8 cellular contexts compared by ENCODE assay signal in the genomic region with DNA sequence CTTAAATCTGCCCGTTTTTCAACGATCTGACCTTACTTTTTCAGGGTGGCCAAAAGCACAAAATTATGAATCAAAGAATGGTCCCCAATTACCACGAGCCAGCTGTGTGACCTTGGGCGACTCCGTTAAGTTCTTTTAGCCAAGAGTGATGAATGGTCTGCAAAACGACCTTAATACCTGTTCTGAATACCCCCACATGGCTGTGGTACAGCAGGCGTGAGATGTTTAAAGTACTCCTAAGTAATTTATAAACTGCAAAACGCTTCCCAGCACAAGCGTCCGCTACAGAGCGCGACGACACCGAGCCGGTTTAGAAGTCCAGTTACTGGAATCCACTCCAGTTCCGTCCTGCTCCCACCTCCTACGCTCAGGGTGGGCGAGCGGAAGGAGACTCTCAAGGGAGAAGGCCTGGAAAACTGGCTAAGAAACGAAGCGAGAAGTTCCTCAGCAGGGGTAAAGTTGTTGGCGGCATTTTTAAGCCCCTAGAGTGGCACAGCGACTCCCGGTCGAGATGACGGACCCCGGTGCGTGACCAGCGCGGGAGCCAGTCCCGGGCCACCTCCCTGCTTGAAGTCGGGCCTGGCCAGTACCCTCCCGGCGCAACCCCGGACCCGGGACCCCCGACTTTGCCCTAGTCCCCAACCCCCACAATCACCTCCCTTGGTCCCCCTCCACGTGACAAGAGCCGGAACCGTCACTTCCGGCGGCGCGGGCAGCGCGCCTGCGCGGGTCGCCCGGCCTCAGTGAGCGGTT. TPM values are rescaled to one million over a fixed set of nuclear protein-coding genes. Genes with fewer than 3 reads are reported as not detected.
DNase-seq lines count a peak whose midpoint lies in the region; ATAC-seq, FAIRE-seq and TF ChIP-seq lines count a peak whose summit lies in the region.

No MANE protein-coding gene starts in this region.

- H3K27ac ChIP-seq in pancreas (peak overlapping the region; percentile 94 to 98 (median 96)), thyroid gland (peak overlapping the region; percentile 98 to 99 (median 98))

- peak in 1 of 2 donors; percentile 53 for TF ChIP-seq POLR2A in thyroid gland (IDR thresholded peaks at IDR 0.05)

- H3K27me3 ChIP-seq in pancreas = no peaks in the 10 kb centered on the region
- H3K27me3 ChIP-seq in thyroid gland = no peaks in the 10 kb centered on the region

- DNase-seq in GDM1 (lab: John Stamatoyannopoulos, UW) (peak; percentile 87), H4 (ENCODE audit: low spot score) (peak; percentile 63), LHCN-M2 (ENCODE audit: low read depth) (peak; percentile 78), SKM-1 (lab: John Stamatoyannopoulos, UW; ENCODE audit: unreplicated experiment) (peak; percentile 63), Right ventricle myocardium superior (peak; percentile 93), pancreas (peak; percentile 87 to 94 (median 88)), thyroid gland (peak; percentile 88 to 90)
- DNase-seq in activated naive CD8-positive, alpha-beta T cell treated with anti-CD3 and anti-CD28 coated beads, Interleukin-2, amount 10 ng/mL, durations not matched to agents 7 days and 5 days = no peak

- no peak for FAIRE-seq in pancreas (lab: Jason Lieb, UNC)

- H3K4me3 ChIP-seq in pancreas (peak overlapping the region; percentile 63 to 83 (median 73)), thyroid gland (replicated peaks in 1 of 3) (peak overlapping the region; percentile 16 to 99 (median 79))

- POLR2A ChIA-PET in activated naive CD8-positive, alpha-beta T cell treated with anti-CD3 and anti-CD28 coated beads, Interleukin-2, amount 10 ng/mL, durations not matched to agents 7 days and 5 days (lab: Charles Lee) = interaction anchor here (0.5 to 1.6 kb wide), 4 partner anchors 26 to 913 kb away, joined by 3 to 17 read pairs (median 4); no protein-coding TSS in a partner anchor

- peaks cover 12% of the 10 kb centered on the region for H3K4me1 Mint-ChIP-seq in activated naive CD8-positive, alpha-beta T cell treated with anti-CD3 and anti-CD28 coated beads, Interleukin-2, amount 10 ng/mL, durations not matched to agents 7 days and 5 days

- intact Hi-C loops in Right ventricle myocardium superior (cut with DNase I) = loop anchor here (2.0 to 10.0 kb wide), 3 partner anchors 81 to 163 kb away; no protein-coding TSS in a partner anchor
- intact Hi-C loops in pancreas (cut with DNase I) = no loop called here
- intact Hi-C loops in thyroid gland (cut with DNase I) = loop anchor here (5.0 kb wide), 1 partner anchor 158 kb away; no protein-coding TSS in a partner anchor

- H3K36me3 ChIP-seq in pancreas = no peaks in the 10 kb centered on the region
- no peaks in the 10 kb centered on the region for H3K36me3 ChIP-seq in thyroid gland

- H3K9me3 Mint-ChIP-seq in activated naive CD8-positive, alpha-beta T cell treated with anti-CD3 and anti-CD28 coated beads, Interleukin-2, amount 10 ng/mL, durations not matched to agents 7 days and 5 days = no peaks in the 10 kb centered on the region

- TF ChIP-seq CTCF in pancreas (IDR thresholded peaks at IDR 0.05) (no peak), thyroid gland (IDR thresholded peaks at IDR 0.05) (no peak)

- peaks cover 0 to 6% (median 5%) of the 10 kb centered on the region in 3 donors for H3K4me1 ChIP-seq in pancreas
- H3K4me1 ChIP-seq in thyroid gland = peaks cover 19 to 20% of the 10 kb centered on the region in 2 donors

- H3K9me3 ChIP-seq in pancreas = no peaks in the 10 kb centered on the region
- H3K9me3 ChIP-seq in thyroid gland = no peaks in the 10 kb centered on the region

- WGBS in pancreas, 2 donors = 0% methylated on average over 49 to 51 of the region's 51 CpGs
- 0 to 1% methylated on average over 16 to 37 of the region's 51 CpGs for WGBS in thyroid gland, 2 donors

- ATAC-seq in activated naive CD8-positive, alpha-beta T cell treated with anti-CD3 and anti-CD28 coated beads, Interleukin-2, amount 10 ng/mL, durations not matched to agents 7 days and 5 days (ENCODE audit: low read depth) = peak; percentile 73
- peak; percentile 94 for ATAC-seq in Right ventricle myocardium superior (ENCODE audit: poor library complexity)
- ATAC-seq in pancreas = peak; percentile 91 to 95 (median 92)

- H3K27me3 Mint-ChIP-seq in activated naive CD8-positive, alpha-beta T cell treated with anti-CD3 and anti-CD28 coated beads, Interleukin-2, amount 10 ng/mL, durations not matched to agents 7 days and 5 days = no peaks in the 10 kb centered on the region

- peaks cover 1% of the 10 kb centered on the region for H3K36me3 Mint-ChIP-seq in activated naive CD8-positive, alpha-beta T cell treated with anti-CD3 and anti-CD28 coated beads, Interleukin-2, amount 10 ng/mL, durations not matched to agents 7 days and 5 days

- H3K4me3 Mint-ChIP-seq in activated naive CD8-positive, alpha-beta T cell treated with anti-CD3 and anti-CD28 coated beads, Interleukin-2, amount 10 ng/mL, durations not matched to agents 7 days and 5 days = peak overlapping the region; percentile 91

- peak overlapping the region; percentile 96 for H3K27ac Mint-ChIP-seq in activated naive CD8-positive, alpha-beta T cell treated with anti-CD3 and anti-CD28 coated beads, Interleukin-2, amount 10 ng/mL, durations not matched to agents 7 days and 5 days

RNA-seq across cellular contexts. Expression of a gene that starts 0.7 kb away (rescaled TPM):
- total RNA-seq in H4 (2014; rRNA removed; shearing (Covaris generic)) = 8.9 and 23.7 TPM in 2 replicates
- total RNA-seq in LHCN-M2 (2014; rRNA removed) (26.5 and 33.2 TPM in 2 replicates), Right ventricle myocardium superior (25.1 TPM), pancreas (10 to 100 TPM in 2 of 6 donors, 1 to 10 TPM in 4; 5.7 to 27.3 (median 7.9) TPM), thyroid gland (10 to 100 TPM; 63.8 to 69.2 (median 64.3) TPM)
- 8.6 TPM for polyA plus RNA-seq in LHCN-M2 (2012)
- 10 to 100 TPM; 22.6 to 25.1 TPM for total RNA-seq in activated naive CD8-positive, alpha-beta T cell treated with anti-CD3 and anti-CD28 coated beads, Interleukin-2, amount 10 ng/mL, durations not matched to agents 7 days and 5 days
- 1 to 10 TPM; 4.8 to 5.2 TPM for polyA plus RNA-seq in pancreas

Comparison
In these comparisons a context has a peak if more than half of its experiments do, and no peak if none do; other contexts are left out.
1. intact Hi-C loops: an anchor here in Right ventricle myocardium superior (2.0 to 10.0 kb wide) and thyroid gland (5.0 kb wide); none called in pancreas.